ENCODE assay signal across 2 cellular contexts in genomic region chr11:66850235-66850587, GRCh38.
TF ChIP-seq lines count a peak whose summit lies in the region.

No MANE protein-coding gene starts in this region.

TF ChIP-seq in IMR-90, 13 proteins besides CTCF, POLR2A, EP300 and RAD21:
- no peak for TF ChIP-seq BHLHE40 (IDR thresholded peaks at IDR 0.05; ENCODE audit: low read depth, low read length)
- no peak for TF ChIP-seq RFX5 (IDR thresholded peaks at IDR 0.05; ENCODE audit: low read depth, low read length)
- no peak for TF ChIP-seq CEBPB (IDR thresholded peaks at IDR 0.05; ENCODE audit: low read depth, low read length)
- no peak for TF ChIP-seq FOS (IDR thresholded peaks at IDR 0.05; ENCODE audit: low read depth, low read length)
- no peak for TF ChIP-seq USF2 (IDR thresholded peaks at IDR 0.05; ENCODE audit: low read depth, low read length)
- TF ChIP-seq RCOR1 (IDR thresholded peaks at IDR 0.05; ENCODE audit: insufficient replicate concordance, low read length), result no peak
- TF ChIP-seq MAZ (IDR thresholded peaks at IDR 0.05; ENCODE audit: borderline replicate concordance, low read depth, low read length), result no peak
- no peak for TF ChIP-seq MXI1 (IDR thresholded peaks at IDR 0.05; ENCODE audit: borderline replicate concordance, low read depth, low read length)
- TF ChIP-seq ELK1 (IDR thresholded peaks at IDR 0.05; ENCODE audit: borderline replicate concordance, low read depth, low read length), result no peak
- no peak for TF ChIP-seq CHD1 (IDR thresholded peaks at IDR 0.05; ENCODE audit: low read depth, low read length)
- no peak for TF ChIP-seq MAFK (IDR thresholded peaks at IDR 0.05; ENCODE audit: low read depth, low read length)
- TF ChIP-seq SMC3 (IDR thresholded peaks at IDR 0.05; ENCODE audit: low read depth, low read length), result no peak
- no peak for TF ChIP-seq NFE2L2 (IDR thresholded peaks at IDR 0.05; ENCODE audit: low read depth, low read length)

TF ChIP-seq in H1, 55 proteins besides CTCF, POLR2A, EP300 and RAD21:
- TF ChIP-seq RNF2 (IDR thresholded peaks at IDR 0.05; ENCODE audit: borderline replicate concordance, low read depth, low read length, missing control alignments, poor library complexity, severe bottlenecking) (no peak), YY1 (IDR thresholded peaks at IDR 0.05; ENCODE audit: low read depth, low read length) (no peak), RFX5 (IDR thresholded peaks at IDR 0.05; ENCODE audit: borderline replicate concordance, low read depth, low read length) (no peak), SIN3A (conservative IDR thresholded peaks at IDR 0.05 in 1 of 2, IDR thresholded peaks at IDR 0.05 in 1 of 2; ENCODE audit: low read depth in 1 of 2, low read length in 2 of 2) (no peak), SRF (IDR thresholded peaks at IDR 0.05; ENCODE audit: low read depth, low read length) (no peak), CHD1 (IDR thresholded peaks at IDR 0.05; ENCODE audit: low read depth, low read length) (no peak), FOSL1 (IDR thresholded peaks at IDR 0.05; ENCODE audit: insufficient read depth, low read depth, low read length) (no peak), CBX5 (IDR thresholded peaks at IDR 0.05; ENCODE audit: low read depth, low read length) (no peak), TAF1 (IDR thresholded peaks at IDR 0.05; ENCODE audit: low read depth, low read length) (no peak), POLR2AphosphoS5 (IDR thresholded peaks at IDR 0.05; ENCODE audit: low read depth, low read length) (no peak), GABPA (IDR thresholded peaks at IDR 0.05; ENCODE audit: borderline replicate concordance, insufficient read depth, low read length) (no peak), KDM1A (IDR thresholded peaks at IDR 0.05; ENCODE audit: borderline replicate concordance, low read length) (no peak), TAF7 (optimal IDR thresholded peaks at IDR 0.05; ENCODE audit: borderline replicate concordance, low read depth, low read length) (no peak), GTF2F1 (IDR thresholded peaks at IDR 0.05; ENCODE audit: borderline replicate concordance, low read depth, low read length) (no peak)
